1 cellular context compared by ENCODE assay signal in the genomic region with DNA sequence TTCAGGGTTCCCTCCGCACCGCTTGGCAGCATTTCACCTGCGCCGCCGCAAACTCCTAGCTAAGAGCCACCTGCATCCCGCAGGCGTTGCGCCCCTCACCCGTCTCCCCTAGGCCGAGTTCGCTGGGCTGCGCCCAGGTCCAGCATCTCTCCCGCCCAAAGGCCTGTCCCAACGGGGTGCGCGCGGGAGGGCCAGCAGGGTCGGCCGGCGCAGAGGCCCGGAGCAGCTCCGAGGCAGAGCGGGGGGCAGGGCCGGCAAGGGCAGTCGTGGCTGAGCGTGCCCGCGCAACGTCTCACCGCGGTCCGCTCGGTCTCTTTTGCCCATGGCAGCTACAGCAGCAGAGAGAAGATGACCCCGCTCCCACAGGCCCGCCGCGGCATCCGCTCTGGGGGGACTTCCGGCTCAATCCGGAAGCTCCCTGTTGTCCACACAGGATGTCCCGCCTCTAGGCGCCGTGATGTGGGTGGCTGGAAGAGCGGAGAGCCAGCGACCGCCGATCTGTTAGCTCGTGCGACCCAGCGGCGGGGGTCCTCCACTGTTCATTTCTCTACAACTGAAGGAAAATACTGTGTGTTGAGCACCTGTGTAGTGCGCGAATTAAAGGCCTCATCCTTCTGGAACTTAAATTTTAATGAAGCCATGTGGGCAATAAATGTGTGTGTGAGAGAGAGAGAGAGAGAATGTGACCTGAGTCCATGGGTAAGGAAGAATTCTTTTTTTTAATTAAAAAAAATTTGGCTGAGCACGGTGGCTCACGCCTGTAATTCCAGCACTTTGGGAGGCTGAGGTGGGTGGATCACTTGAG.
TF ChIP-seq lines count a peak whose summit lies in the region.

A gene (minus strand): TSS at position 387 of the 805 bp plus-strand sequence. CDS start 63 bp downstream, at position 324.

TF ChIP-seq in Ishikawa, 13 proteins besides CTCF, POLR2A, EP300 and RAD21:
- peak; percentile 30 for TF ChIP-seq ZBTB7A (IDR thresholded peaks at IDR 0.05; ENCODE audit: low read depth)
- peak; percentile 20; the same call in 1 of the 2 replicates for TF ChIP-seq EGR1 (IDR thresholded peaks at IDR 0.05)
- TF ChIP-seq TEAD4 (IDR thresholded peaks at IDR 0.05), result no peak
- TF ChIP-seq YY1 (IDR thresholded peaks at IDR 0.05; ENCODE audit: low read depth), result no peak
- TF ChIP-seq, protein P1, sequence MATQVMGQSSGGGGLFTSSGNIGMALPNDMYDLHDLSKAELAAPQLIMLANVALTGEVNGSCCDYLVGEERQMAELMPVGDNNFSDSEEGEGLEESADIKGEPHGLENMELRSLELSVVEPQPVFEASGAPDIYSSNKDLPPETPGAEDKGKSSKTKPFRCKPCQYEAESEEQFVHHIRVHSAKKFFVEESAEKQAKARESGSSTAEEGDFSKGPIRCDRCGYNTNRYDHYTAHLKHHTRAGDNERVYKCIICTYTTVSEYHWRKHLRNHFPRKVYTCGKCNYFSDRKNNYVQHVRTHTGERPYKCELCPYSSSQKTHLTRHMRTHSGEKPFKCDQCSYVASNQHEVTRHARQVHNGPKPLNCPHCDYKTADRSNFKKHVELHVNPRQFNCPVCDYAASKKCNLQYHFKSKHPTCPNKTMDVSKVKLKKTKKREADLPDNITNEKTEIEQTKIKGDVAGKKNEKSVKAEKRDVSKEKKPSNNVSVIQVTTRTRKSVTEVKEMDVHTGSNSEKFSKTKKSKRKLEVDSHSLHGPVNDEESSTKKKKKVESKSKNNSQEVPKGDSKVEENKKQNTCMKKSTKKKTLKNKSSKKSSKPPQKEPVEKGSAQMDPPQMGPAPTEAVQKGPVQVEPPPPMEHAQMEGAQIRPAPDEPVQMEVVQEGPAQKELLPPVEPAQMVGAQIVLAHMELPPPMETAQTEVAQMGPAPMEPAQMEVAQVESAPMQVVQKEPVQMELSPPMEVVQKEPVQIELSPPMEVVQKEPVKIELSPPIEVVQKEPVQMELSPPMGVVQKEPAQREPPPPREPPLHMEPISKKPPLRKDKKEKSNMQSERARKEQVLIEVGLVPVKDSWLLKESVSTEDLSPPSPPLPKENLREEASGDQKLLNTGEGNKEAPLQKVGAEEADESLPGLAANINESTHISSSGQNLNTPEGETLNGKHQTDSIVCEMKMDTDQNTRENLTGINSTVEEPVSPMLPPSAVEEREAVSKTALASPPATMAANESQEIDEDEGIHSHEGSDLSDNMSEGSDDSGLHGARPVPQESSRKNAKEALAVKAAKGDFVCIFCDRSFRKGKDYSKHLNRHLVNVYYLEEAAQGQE (IDR thresholded peaks at IDR 0.05; ENCODE audit: low read depth), result no peak
- TF ChIP-seq, protein P2, sequence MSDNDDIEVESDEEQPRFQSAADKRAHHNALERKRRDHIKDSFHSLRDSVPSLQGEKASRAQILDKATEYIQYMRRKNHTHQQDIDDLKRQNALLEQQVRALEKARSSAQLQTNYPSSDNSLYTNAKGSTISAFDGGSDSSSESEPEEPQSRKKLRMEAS (IDR thresholded peaks at IDR 0.05), result peak; percentile 77; the same call in 1 of the 2 replicates
- no peak for TF ChIP-seq CEBPB (IDR thresholded peaks at IDR 0.05)
- no peak for TF ChIP-seq CREB1 (IDR thresholded peaks at IDR 0.05; ENCODE audit: low read depth)
- TF ChIP-seq FOXM1 (IDR thresholded peaks at IDR 0.05; ENCODE audit: borderline replicate concordance, low read depth), result no peak
- TF ChIP-seq NFIC (IDR thresholded peaks at IDR 0.05), result no peak
- TF ChIP-seq, protein P3, sequence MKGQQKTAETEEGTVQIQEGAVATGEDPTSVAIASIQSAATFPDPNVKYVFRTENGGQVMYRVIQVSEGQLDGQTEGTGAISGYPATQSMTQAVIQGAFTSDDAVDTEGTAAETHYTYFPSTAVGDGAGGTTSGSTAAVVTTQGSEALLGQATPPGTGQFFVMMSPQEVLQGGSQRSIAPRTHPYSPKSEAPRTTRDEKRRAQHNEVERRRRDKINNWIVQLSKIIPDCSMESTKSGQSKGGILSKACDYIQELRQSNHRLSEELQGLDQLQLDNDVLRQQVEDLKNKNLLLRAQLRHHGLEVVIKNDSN (IDR thresholded peaks at IDR 0.05), result no peak
- no peak for TF ChIP-seq TCF12 (IDR thresholded peaks at IDR 0.05; ENCODE audit: low read depth)
- peak; percentile 81 for TF ChIP-seq TAF1 (IDR thresholded peaks at IDR 0.05; ENCODE audit: low read depth)
